ENCODE assay signal across 1 cellular context in the genomic region with DNA sequence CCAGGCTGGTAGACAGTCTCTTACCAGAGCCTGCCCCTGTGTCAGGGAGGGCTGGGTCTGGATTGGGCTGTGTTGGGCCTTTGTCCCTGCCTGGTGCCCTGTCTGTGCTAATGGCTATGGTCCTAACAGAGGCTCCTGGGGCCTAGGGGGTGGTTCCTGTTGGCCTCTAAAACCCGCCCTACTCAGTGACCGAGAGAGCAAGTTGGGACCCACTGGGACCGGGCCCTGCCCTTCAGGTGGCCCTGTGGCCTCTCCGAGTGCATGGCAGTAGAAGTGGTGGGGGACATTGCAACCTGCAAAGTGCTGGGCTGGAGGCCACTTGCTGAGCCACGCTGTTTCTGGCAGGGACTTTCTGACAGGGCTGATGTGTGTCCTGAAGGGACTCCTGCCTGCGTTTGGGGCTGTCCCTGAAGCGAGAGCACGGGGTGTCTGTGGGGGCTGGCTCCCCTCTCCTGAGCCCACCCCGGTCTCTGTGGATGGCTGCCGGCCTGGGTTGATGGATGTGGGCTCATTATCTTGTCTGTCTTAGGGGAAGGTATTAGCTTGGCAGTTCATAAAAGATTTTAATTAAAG.
TF ChIP-seq lines count a peak whose summit lies in the region.

No MANE protein-coding gene starts in this region.

TF ChIP-seq in K562, 482 proteins besides CTCF, POLR2A, EP300 and RAD21:
- 0 out of 2 replicates have a peak, but pooled peaks have one; percentile 17 for TF ChIP-seq POLR2G (IDR thresholded peaks at IDR 0.05; ENCODE audit: low read depth, low read length)
- TF ChIP-seq ZNF197 (CRISPR knock-in tag; IDR thresholded peaks at IDR 0.05; ENCODE audit: low read depth), result no peak
